In genomic region chr6:100962466-100962865, GRCh38 we compare ENCODE assay signal across 18 cellular contexts.
A peak's percentile ranks its signal among the peaks of the same experiment; 100 is the strongest.
DNase-seq lines count a peak whose midpoint lies in the region; ATAC-seq, FAIRE-seq and TF ChIP-seq lines count a peak whose summit lies in the region.
"Had no signal": no experiment of that assay in that cellular context is flagged by ENCODE, and none has a peak within 500 bp of the region (broad histone marks: within the 10 kb centered on the region; RNA-seq: fewer than 3 reads in every experiment).

No MANE protein-coding gene starts in this region.

- H2BK5ac ChIP-seq in trophoblast cell (ENCODE audit: low read depth, low read length, poor library complexity), result no peak overlapping the region

- H3K4me3 ChIP-seq in HFF-Myc (replicated peaks; ENCODE audit: low read depth, low read length) (no peak overlapping the region), trophoblast cell (ENCODE audit: low read depth, low read length) (no peak overlapping the region)
- H3K4me3 ChIP-seq: GM23248 had no signal

- H3K4ac ChIP-seq in trophoblast cell (ENCODE audit: low read depth, low read length), result no peak overlapping the region

- no peak overlapping the region for H2BK120ac ChIP-seq in trophoblast cell (ENCODE audit: insufficient read depth, low read length, poor library complexity)

- no peaks in the 10 kb centered on the region for H3K79me2 ChIP-seq in trophoblast cell (ENCODE audit: control insufficient read depth, insufficient read depth, low read length, poor library complexity)

- no peak overlapping the region for H3K4me3 Mint-ChIP-seq in activated CD8-positive, alpha-beta memory T cell treated with anti-CD3 and anti-CD28 coated beads, Interleukin-2, amount 10 ng/mL, durations not matched to agents 7 days and 5 days
- H3K4me3 Mint-ChIP-seq: CD4-positive, alpha-beta memory T cell; HFFc6 had no signal

- H3K27me3 Mint-ChIP-seq in activated CD8-positive, alpha-beta memory T cell treated with anti-CD3 and anti-CD28 coated beads, Interleukin-2, amount 10 ng/mL, durations not matched to agents 7 days and 5 days, result peaks cover 10% of the 10 kb centered on the region

- DNase-seq in HFF-Myc (ENCODE audit: extremely low read depth, low read depth) (peak; percentile 4), trophoblast cell (peak; percentile 29 to 90)
- DNase-seq in activated CD8-positive, alpha-beta memory T cell treated with anti-CD3 and anti-CD28 coated beads, Interleukin-2, amount 10 ng/mL, durations not matched to agents 7 days and 5 days, result no peak
- DNase-seq: C1 segment of cervical spinal cord; Calu3; CD4-positive, alpha-beta memory T cell; COR-L47; DMS53; DMS79 treated with DMSO at 0.1 percent for 48 hours; GM23248; H7; HFFc6 had no signal

- H3K4me1 Mint-ChIP-seq in activated CD8-positive, alpha-beta memory T cell treated with anti-CD3 and anti-CD28 coated beads, Interleukin-2, amount 10 ng/mL, durations not matched to agents 7 days and 5 days, result no peaks in the 10 kb centered on the region
- H3K4me1 Mint-ChIP-seq: CD4-positive, alpha-beta memory T cell had no signal

- H3K4me1 ChIP-seq in trophoblast cell (ENCODE audit: control insufficient read depth in 1 of 2, insufficient read depth in 2 of 2, low read length in 2 of 2), result no peaks in the 10 kb centered on the region

- no peak overlapping the region for H2BK12ac ChIP-seq in trophoblast cell (ENCODE audit: low read length)

- no peak overlapping the region for H2AK5ac ChIP-seq in trophoblast cell (ENCODE audit: low read length)

- no peaks in the 10 kb centered on the region for H3K79me1 ChIP-seq in trophoblast cell (ENCODE audit: low read length)

- H3K36me3 Mint-ChIP-seq in activated CD8-positive, alpha-beta memory T cell treated with anti-CD3 and anti-CD28 coated beads, Interleukin-2, amount 10 ng/mL, durations not matched to agents 7 days and 5 days, result no peaks in the 10 kb centered on the region
- H3K36me3 Mint-ChIP-seq: CD4-positive, alpha-beta memory T cell had no signal

- no peak overlapping the region for H3K27ac Mint-ChIP-seq in activated CD8-positive, alpha-beta memory T cell treated with anti-CD3 and anti-CD28 coated beads, Interleukin-2, amount 10 ng/mL, durations not matched to agents 7 days and 5 days
- H3K27ac Mint-ChIP-seq: CD4-positive, alpha-beta memory T cell; HFFc6 had no signal

- no peak for TF ChIP-seq CTCF in HFF-Myc (IDR thresholded peaks at IDR 0.05; ENCODE audit: low read depth, low read length, missing control alignments)

- no peak overlapping the region for H3K4me2 ChIP-seq in trophoblast cell (ENCODE audit: low read length)

- H4K12ac ChIP-seq in trophoblast cell (ENCODE audit: low read depth, low read length), result no peak overlapping the region

- no peak for ATAC-seq in HG03378 (IDR thresholded peaks at IDR 0.05; ENCODE audit: unreplicated experiment)
- ATAC-seq in activated CD8-positive, alpha-beta memory T cell treated with anti-CD3 and anti-CD28 coated beads, Interleukin-2, amount 10 ng/mL, durations not matched to agents 7 days and 5 days, result no peak
- no peak for ATAC-seq in GM19397 (IDR thresholded peaks at IDR 0.05; ENCODE audit: unreplicated experiment)
- ATAC-seq: HCT116 had no signal

- no peaks in the 10 kb centered on the region for H3K27me3 ChIP-seq in trophoblast cell (ENCODE audit: insufficient read depth, low read length)

- H3K9me3 ChIP-seq in trophoblast cell (ENCODE audit: insufficient read depth, low read depth, low read length), result no peaks in the 10 kb centered on the region

- H3K9me3 Mint-ChIP-seq in activated CD8-positive, alpha-beta memory T cell treated with anti-CD3 and anti-CD28 coated beads, Interleukin-2, amount 10 ng/mL, durations not matched to agents 7 days and 5 days (ENCODE audit: low read depth), result no peaks in the 10 kb centered on the region
- H3K9me3 Mint-ChIP-seq: HFFc6 had no signal

- CTCF ChIA-PET in activated CD8-positive, alpha-beta memory T cell treated with anti-CD3 and anti-CD28 coated beads, Interleukin-2, amount 10 ng/mL, durations not matched to agents 7 days and 5 days (lab: Charles Lee), result no interaction called here

- no CpG with 5 or more reads among the region's 1 CpG for WGBS in trophoblast cell (ENCODE audit: extremely low coverage, insufficient coverage, insufficient read length)

- H3K18ac ChIP-seq in trophoblast cell (ENCODE audit: low read length), result no peak overlapping the region

- no peak overlapping the region for H3K14ac ChIP-seq in trophoblast cell (ENCODE audit: low read length)

- no peaks in the 10 kb centered on the region for H3K36me3 ChIP-seq in trophoblast cell (ENCODE audit: control insufficient read depth in 1 of 2, insufficient read depth in 2 of 2, low read length in 2 of 2)

- H3K9ac ChIP-seq in trophoblast cell (ENCODE audit: low read length), result no peak overlapping the region
- H3K9ac ChIP-seq: GM23248 had no signal

- H3K27ac ChIP-seq in trophoblast cell (ENCODE audit: low read depth, low read length), result no peak overlapping the region
- H3K27ac ChIP-seq: GM23248 had no signal

- peak; percentile 92 for FAIRE-seq in endometrium (lab: Jason Lieb, UNC)
- FAIRE-seq: GM12892, H1 had no signal

- H3K23ac ChIP-seq in trophoblast cell (ENCODE audit: low read length), result no peak overlapping the region

- no peak overlapping the region for H4K91ac ChIP-seq in trophoblast cell (ENCODE audit: low read depth, low read length)

- no peak overlapping the region for H2AFZ ChIP-seq in trophoblast cell (ENCODE audit: insufficient read depth, low read length, poor library complexity)
- H2AFZ ChIP-seq: GM23248 had no signal

- H4K8ac ChIP-seq in trophoblast cell (ENCODE audit: low read depth, low read length), result no peak overlapping the region
